Comparison of ENCODE assay signal across 8 cellular contexts in the genomic region with DNA sequence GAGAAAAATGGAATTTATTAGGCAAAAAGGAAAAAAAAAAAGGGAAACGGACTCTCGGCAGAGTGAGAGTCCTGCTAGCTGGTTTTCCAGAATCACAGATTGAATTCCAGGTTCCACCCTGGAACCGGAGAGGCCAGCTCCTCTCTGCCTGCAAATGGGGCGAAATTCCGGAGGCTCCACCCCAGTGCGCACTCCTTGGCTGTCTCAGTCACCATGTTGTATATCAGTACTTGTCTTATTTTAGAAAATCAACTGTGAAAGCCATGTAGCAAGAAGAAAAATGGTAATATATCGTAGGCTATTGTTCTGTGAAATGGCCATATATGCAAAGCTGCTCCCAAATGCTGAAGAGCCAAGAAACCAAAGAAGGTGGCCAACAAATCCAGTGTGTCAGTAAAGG.
"Had no signal": no experiment of that assay in that cellular context is flagged by ENCODE, and none has a peak within 500 bp of the region (broad histone marks: within the 10 kb centered on the region; RNA-seq: fewer than 3 reads in every experiment).

No MANE protein-coding gene starts in this region.

- H3K9me3 ChIP-seq: HAP-1 had no signal

- H3K36me3 ChIP-seq: HAP-1 had no signal

- H3K4me1 ChIP-seq: HAP-1 had no signal

- H3K27ac ChIP-seq: HL-60 had no signal

- DNase-seq: GOT3, H7, HFFc6, KG1 had no signal

- ATAC-seq: HCT116, HepG2 had no signal

- H3K4me3 ChIP-seq: HAP-1 had no signal
